In genomic region chr19:54928299-54928698, GRCh38 we compare ENCODE assay signal across 1 cellular context.
TF ChIP-seq lines count a peak whose summit lies in the region.

No MANE protein-coding gene starts in this region.

TF ChIP-seq in K562, 482 proteins besides CTCF, POLR2A, EP300 and RAD21 (continued from another document and continues in another):
- TF ChIP-seq FOSL1 (tag; conservative IDR thresholded peaks at IDR 0.05) (no peak), ZNF280B (CRISPR knock-in tag; IDR thresholded peaks at IDR 0.05) (peak; percentile 18; the same call in 1 of the 2 replicates), ZNF408 (CRISPR knock-in tag; IDR thresholded peaks at IDR 0.05; ENCODE audit: low read depth) (no peak), RNF2 (IDR thresholded peaks at IDR 0.05) (no peak), EWSR1 (IDR thresholded peaks at IDR 0.05; ENCODE audit: borderline replicate concordance, low read depth, partially characterized antibody) (no peak), KLF6 (CRISPR knock-in tag; IDR thresholded peaks at IDR 0.05; ENCODE audit: borderline replicate concordance) (no peak), ZKSCAN1 (IDR thresholded peaks at IDR 0.05; ENCODE audit: low read depth, low read length) (no peak), SMC3 (conservative IDR thresholded peaks at IDR 0.05; ENCODE audit: insufficient read depth, low read depth, low read length) (no peak), ILK (tag; IDR thresholded peaks at IDR 0.05; ENCODE audit: borderline replicate concordance, low read depth) (no peak), KHSRP (IDR thresholded peaks at IDR 0.05) (no peak), KLF1 (tag; IDR thresholded peaks at IDR 0.05) (no peak), CBX3 (IDR thresholded peaks at IDR 0.05; ENCODE audit: borderline replicate concordance in 1 of 2, low read length in 2 of 2) (peak in 1 of 2 experiments; percentile 99; a peak in 2 of 3 replicates), TRIM24 (IDR thresholded peaks at IDR 0.05) (peak in 1 of 2 experiments; percentile 81; a peak in 3 of 4 replicates), ZNF583 (CRISPR knock-in tag; IDR thresholded peaks at IDR 0.05) (no peak), CGGBP1 (CRISPR knock-in tag; IDR thresholded peaks at IDR 0.05) (no peak), ID3 (CRISPR knock-in tag; IDR thresholded peaks at IDR 0.05) (no peak), ID3 (tag; IDR thresholded peaks at IDR 0.05) (no peak), ZNF79 (CRISPR knock-in tag; IDR thresholded peaks at IDR 0.05; ENCODE audit: low read depth) (no peak), TEAD2 (tag; IDR thresholded peaks at IDR 0.05) (no peak), USF1 (CRISPR knock-in tag; IDR thresholded peaks at IDR 0.05) (no peak), HNRNPL (IDR thresholded peaks at IDR 0.05; ENCODE audit: low read depth, low read length) (no peak), NRF1 (conservative IDR thresholded peaks at IDR 0.05 in 1 of 2, IDR thresholded peaks at IDR 0.05 in 1 of 2) (no peak), GABPA (tag; conservative IDR thresholded peaks at IDR 0.05; ENCODE audit: low read depth) (no peak), MTA3 (IDR thresholded peaks at IDR 0.05; ENCODE audit: borderline replicate concordance) (peak; percentile 39; the same call in 1 of the 2 replicates), MXI1 (IDR thresholded peaks at IDR 0.05; ENCODE audit: low read depth, low read length) (no peak), USF2 (CRISPR knock-in tag; IDR thresholded peaks at IDR 0.05) (no peak), NKRF (IDR thresholded peaks at IDR 0.05; ENCODE audit: borderline replicate concordance) (no peak), SREBF2 (CRISPR knock-in tag; IDR thresholded peaks at IDR 0.05) (no peak), HIVEP1 (CRISPR knock-in tag; IDR thresholded peaks at IDR 0.05) (no peak), ERF (CRISPR knock-in tag; IDR thresholded peaks at IDR 0.05) (no peak), C11orf30 (IDR thresholded peaks at IDR 0.05; ENCODE audit: low read depth) (no peak), MLLT1 (IDR thresholded peaks at IDR 0.05) (no peak), MBD2 (IDR thresholded peaks at IDR 0.05; ENCODE audit: borderline replicate concordance, low read depth) (no peak), POLR2AphosphoS2 (IDR thresholded peaks at IDR 0.05; ENCODE audit: low read length) (no peak), RBM25 (IDR thresholded peaks at IDR 0.05; ENCODE audit: low read depth, low read length, severe bottlenecking) (no peak), HES1 (IDR thresholded peaks at IDR 0.05; ENCODE audit: low read depth) (no peak), PURB (CRISPR knock-in tag; IDR thresholded peaks at IDR 0.05; ENCODE audit: low read depth) (no peak), CBX1 (IDR thresholded peaks at IDR 0.05; ENCODE audit: low read depth) (peak; percentile 69), ZNF830 (CRISPR knock-in tag; IDR thresholded peaks at IDR 0.05) (no peak), DACH1 (IDR thresholded peaks at IDR 0.05; ENCODE audit: partially characterized antibody) (no peak), CSDE1 (IDR thresholded peaks at IDR 0.05) (no peak), ZNF280A (IDR thresholded peaks at IDR 0.05; ENCODE audit: low read depth, partially characterized antibody) (peak; percentile 64), ZNF41 (CRISPR knock-in tag; conservative IDR thresholded peaks at IDR 0.05) (no peak), ZNF263 (CRISPR knock-in tag; IDR thresholded peaks at IDR 0.05; ENCODE audit: borderline replicate concordance) (no peak), MLX (CRISPR knock-in tag; conservative IDR thresholded peaks at IDR 0.05) (no peak), CBFA2T3 (IDR thresholded peaks at IDR 0.05) (no peak), MCM5 (IDR thresholded peaks at IDR 0.05; ENCODE audit: low read depth) (no peak), HSF4 (CRISPR knock-in tag; IDR thresholded peaks at IDR 0.05; ENCODE audit: borderline replicate concordance) (no peak), GTF2F1 (IDR thresholded peaks at IDR 0.05; ENCODE audit: low read depth, low read length) (no peak), ATF6 (CRISPR knock-in tag; IDR thresholded peaks at IDR 0.05) (no peak), ZFPM2 (CRISPR knock-in tag; IDR thresholded peaks at IDR 0.05) (no peak), RBFOX2 (IDR thresholded peaks at IDR 0.05; ENCODE audit: low read depth, low read length) (no peak), HDAC1 (IDR thresholded peaks at IDR 0.05) (peak in 1 of 2 experiments; percentile 98; a peak in 2 of 4 replicates), RFX7 (CRISPR knock-in tag; IDR thresholded peaks at IDR 0.05) (no peak), PHTF2 (CRISPR knock-in tag; IDR thresholded peaks at IDR 0.05) (no peak), ZNF589 (CRISPR knock-in tag; IDR thresholded peaks at IDR 0.05; ENCODE audit: low read depth) (no peak), TRIM28 (IDR thresholded peaks at IDR 0.05) (peak; percentile 99), FOXA3 (CRISPR knock-in tag; conservative IDR thresholded peaks at IDR 0.05 in 1 of 2, IDR thresholded peaks at IDR 0.05 in 1 of 2) (0 out of 4 replicates have a peak, but pooled peaks of 1 of the 2 experiments have one; percentile 44), SNAPC5 (CRISPR knock-in tag; IDR thresholded peaks at IDR 0.05) (no peak), ZNF146 (CRISPR knock-in tag; IDR thresholded peaks at IDR 0.05; ENCODE audit: unreplicated experiment) (no peak), ZNF644 (tag; IDR thresholded peaks at IDR 0.05; ENCODE audit: low read depth) (no peak), GATAD2A (IDR thresholded peaks at IDR 0.05) (no peak)
